In the genomic region with DNA sequence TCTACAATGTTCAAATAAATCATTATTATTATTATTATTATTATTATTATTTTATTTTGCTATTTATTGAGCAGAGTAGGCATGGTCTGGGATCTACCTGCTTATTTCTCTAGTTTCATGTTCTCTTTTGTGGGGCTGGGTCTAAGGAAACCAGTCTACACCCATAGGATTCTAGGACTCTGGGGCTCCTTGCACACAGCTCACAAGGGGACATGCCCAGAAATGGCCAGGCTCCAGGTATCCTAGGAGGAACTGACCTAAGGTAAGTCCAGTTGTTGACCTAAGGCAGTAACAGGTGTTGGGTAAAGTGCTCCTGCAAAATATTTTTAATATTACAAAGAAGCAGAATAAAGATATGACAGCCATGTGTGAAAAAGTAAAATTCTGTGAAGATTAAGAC, we compare ENCODE assay signal across 23 cellular contexts.
"Had no signal": no experiment of that assay in that cellular context is flagged by ENCODE, and none has a peak within 500 bp of the region (broad histone marks: within the 10 kb centered on the region; RNA-seq: fewer than 3 reads in every experiment).

No MANE protein-coding gene starts in this region.

- H3K9me3 ChIP-seq: gastroesophageal sphincter, mucosa of descending colon, right lobe of liver, vagina had no signal

- ATAC-seq: gastroesophageal sphincter, left ventricle myocardium superior, mucosa of descending colon, right lobe of liver had no signal

- H3K36me3 ChIP-seq: gastroesophageal sphincter, right lobe of liver, vagina had no signal

- H3K27me3 Mint-ChIP-seq: activated naive CD8-positive, alpha-beta T cell treated with anti-CD3 and anti-CD28 coated beads, Interleukin-2, amount 10 ng/mL, durations not matched to agents 7 days and 5 days; memory B cell; stimulated activated naive CD8-positive, alpha-beta T cell treated with anti-CD3 and anti-CD28 coated beads, Interleukin-15, amount 100 ng/mL, for 72 hours; type B pancreatic cell had no signal

- H3K27ac Mint-ChIP-seq: activated naive CD4-positive, alpha-beta T cell treated with anti-CD3 and anti-CD28 coated beads for 36 hours; memory B cell; type B pancreatic cell had no signal

- H3K9me3 Mint-ChIP-seq: activated naive CD4-positive, alpha-beta T cell treated with anti-CD3 and anti-CD28 coated beads for 36 hours; activated T-cell treated with anti-CD3 and anti-CD28 coated beads, Interleukin-2, amount 50 U/mL, for 4 hours; memory B cell; stimulated activated effector memory CD8-positive, alpha-beta T cell treated with anti-CD3 and anti-CD28 coated beads, Interleukin-12 subunit alpha, Interleukin-12 subunit beta, amount 100 ng/mL, for 72 hours; stimulated activated naive CD8-positive, alpha-beta T cell treated with anti-CD3 and anti-CD28 coated beads, Interleukin-15, amount 100 ng/mL, for 72 hours had no signal

- DNase-seq: activated CD4-positive, CD25-positive, alpha-beta regulatory T cell treated with anti-CD3 and anti-CD28 coated beads, Interleukin-2, amount 50 U/mL, for 72 hours; activated CD8-positive, alpha-beta memory T cell treated with anti-CD3 and anti-CD28 coated beads, Interleukin-2, amount 50 U/mL, for 4 hours; activated naive CD4-positive, alpha-beta T cell treated with anti-CD3 and anti-CD28 coated beads for 36 hours; activated naive CD8-positive, alpha-beta T cell treated with anti-CD3 and anti-CD28 coated beads, Interleukin-2, amount 10 ng/mL, durations not matched to agents 7 days and 5 days; activated T-cell treated with anti-CD3 and anti-CD28 coated beads, Interleukin-2, amount 50 U/mL, for 4 hours; amygdala; cerebellar nuclear complex; head of caudate nucleus; left ventricle myocardium superior; mucosa of descending colon; nucleus accumbens; right lobe of liver; stimulated activated CD4-positive, alpha-beta T cell treated with anti-CD3 and anti-CD28 coated beads, Interleukin-2, amount 100 ng/mL, for 24 hours; stimulated activated naive CD8-positive, alpha-beta T cell treated with anti-CD3 and anti-CD28 coated beads, Interleukin-15, amount 100 ng/mL, for 72 hours had no signal

- H3K36me3 Mint-ChIP-seq: activated naive CD8-positive, alpha-beta T cell treated with anti-CD3 and anti-CD28 coated beads, Interleukin-2, amount 10 ng/mL, durations not matched to agents 7 days and 5 days; memory B cell; type B pancreatic cell had no signal

- H3K27me3 ChIP-seq: gastroesophageal sphincter, right lobe of liver, vagina had no signal

- FAIRE-seq: bronchial epithelial cell, islet of Langerhans had no signal

- H3K4me3 Mint-ChIP-seq: activated naive CD4-positive, alpha-beta T cell treated with anti-CD3 and anti-CD28 coated beads for 36 hours; activated naive CD8-positive, alpha-beta T cell treated with anti-CD3 and anti-CD28 coated beads, Interleukin-2, amount 10 ng/mL, durations not matched to agents 7 days and 5 days; activated T-cell treated with anti-CD3 and anti-CD28 coated beads, Interleukin-2, amount 50 U/mL, for 4 hours; memory B cell; stimulated activated effector memory CD8-positive, alpha-beta T cell treated with anti-CD3 and anti-CD28 coated beads, Interleukin-12 subunit alpha, Interleukin-12 subunit beta, amount 100 ng/mL, for 72 hours; stimulated activated naive CD8-positive, alpha-beta T cell treated with anti-CD3 and anti-CD28 coated beads, Interleukin-15, amount 100 ng/mL, for 72 hours; type B pancreatic cell had no signal

- H3K4me3 ChIP-seq: coronary artery, gastroesophageal sphincter, mucosa of descending colon, right lobe of liver, skin epidermis, vagina had no signal
